ENCODE assay signal across 1 cellular context in genomic region chr17:12077773-12078172, GRCh38.
TF ChIP-seq lines count a peak whose summit lies in the region.

No MANE protein-coding gene starts in this region.

TF ChIP-seq in HepG2, 621 proteins besides CTCF, POLR2A, EP300 and RAD21:
- TF ChIP-seq ZNF264 (CRISPR knock-in tag; IDR thresholded peaks at IDR 0.05) (peak; percentile 96), BCLAF1 (IDR thresholded peaks at IDR 0.05) (no peak)
TF ChIP-seq in HepG2: peak in this region for 1.
